ENCODE assay signal across 1 cellular context in the genomic region with DNA sequence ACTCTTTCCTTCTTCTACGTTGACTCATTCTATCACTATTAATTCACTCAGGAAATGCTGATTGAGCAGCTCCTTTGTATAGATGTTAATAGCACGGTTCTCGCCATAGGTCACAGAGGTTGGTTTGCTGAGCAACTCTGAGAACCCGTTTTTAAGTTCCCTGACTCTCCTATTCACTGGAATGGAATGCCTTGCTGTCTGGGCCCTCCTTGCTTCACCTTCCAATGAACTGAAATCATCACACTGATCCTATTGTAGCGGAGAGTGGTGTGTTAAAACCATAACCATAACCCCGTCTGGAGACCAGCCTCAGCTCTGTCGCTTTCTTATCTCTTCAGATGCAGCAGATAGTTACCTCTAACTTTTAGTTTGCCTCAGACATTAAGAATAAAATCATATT.
TF ChIP-seq lines count a peak whose summit lies in the region.

No MANE protein-coding gene starts in this region.

TF ChIP-seq in GM23338, 12 proteins besides CTCF, POLR2A, EP300 and RAD21 (continued from another document):
- TF ChIP-seq, protein P1, sequence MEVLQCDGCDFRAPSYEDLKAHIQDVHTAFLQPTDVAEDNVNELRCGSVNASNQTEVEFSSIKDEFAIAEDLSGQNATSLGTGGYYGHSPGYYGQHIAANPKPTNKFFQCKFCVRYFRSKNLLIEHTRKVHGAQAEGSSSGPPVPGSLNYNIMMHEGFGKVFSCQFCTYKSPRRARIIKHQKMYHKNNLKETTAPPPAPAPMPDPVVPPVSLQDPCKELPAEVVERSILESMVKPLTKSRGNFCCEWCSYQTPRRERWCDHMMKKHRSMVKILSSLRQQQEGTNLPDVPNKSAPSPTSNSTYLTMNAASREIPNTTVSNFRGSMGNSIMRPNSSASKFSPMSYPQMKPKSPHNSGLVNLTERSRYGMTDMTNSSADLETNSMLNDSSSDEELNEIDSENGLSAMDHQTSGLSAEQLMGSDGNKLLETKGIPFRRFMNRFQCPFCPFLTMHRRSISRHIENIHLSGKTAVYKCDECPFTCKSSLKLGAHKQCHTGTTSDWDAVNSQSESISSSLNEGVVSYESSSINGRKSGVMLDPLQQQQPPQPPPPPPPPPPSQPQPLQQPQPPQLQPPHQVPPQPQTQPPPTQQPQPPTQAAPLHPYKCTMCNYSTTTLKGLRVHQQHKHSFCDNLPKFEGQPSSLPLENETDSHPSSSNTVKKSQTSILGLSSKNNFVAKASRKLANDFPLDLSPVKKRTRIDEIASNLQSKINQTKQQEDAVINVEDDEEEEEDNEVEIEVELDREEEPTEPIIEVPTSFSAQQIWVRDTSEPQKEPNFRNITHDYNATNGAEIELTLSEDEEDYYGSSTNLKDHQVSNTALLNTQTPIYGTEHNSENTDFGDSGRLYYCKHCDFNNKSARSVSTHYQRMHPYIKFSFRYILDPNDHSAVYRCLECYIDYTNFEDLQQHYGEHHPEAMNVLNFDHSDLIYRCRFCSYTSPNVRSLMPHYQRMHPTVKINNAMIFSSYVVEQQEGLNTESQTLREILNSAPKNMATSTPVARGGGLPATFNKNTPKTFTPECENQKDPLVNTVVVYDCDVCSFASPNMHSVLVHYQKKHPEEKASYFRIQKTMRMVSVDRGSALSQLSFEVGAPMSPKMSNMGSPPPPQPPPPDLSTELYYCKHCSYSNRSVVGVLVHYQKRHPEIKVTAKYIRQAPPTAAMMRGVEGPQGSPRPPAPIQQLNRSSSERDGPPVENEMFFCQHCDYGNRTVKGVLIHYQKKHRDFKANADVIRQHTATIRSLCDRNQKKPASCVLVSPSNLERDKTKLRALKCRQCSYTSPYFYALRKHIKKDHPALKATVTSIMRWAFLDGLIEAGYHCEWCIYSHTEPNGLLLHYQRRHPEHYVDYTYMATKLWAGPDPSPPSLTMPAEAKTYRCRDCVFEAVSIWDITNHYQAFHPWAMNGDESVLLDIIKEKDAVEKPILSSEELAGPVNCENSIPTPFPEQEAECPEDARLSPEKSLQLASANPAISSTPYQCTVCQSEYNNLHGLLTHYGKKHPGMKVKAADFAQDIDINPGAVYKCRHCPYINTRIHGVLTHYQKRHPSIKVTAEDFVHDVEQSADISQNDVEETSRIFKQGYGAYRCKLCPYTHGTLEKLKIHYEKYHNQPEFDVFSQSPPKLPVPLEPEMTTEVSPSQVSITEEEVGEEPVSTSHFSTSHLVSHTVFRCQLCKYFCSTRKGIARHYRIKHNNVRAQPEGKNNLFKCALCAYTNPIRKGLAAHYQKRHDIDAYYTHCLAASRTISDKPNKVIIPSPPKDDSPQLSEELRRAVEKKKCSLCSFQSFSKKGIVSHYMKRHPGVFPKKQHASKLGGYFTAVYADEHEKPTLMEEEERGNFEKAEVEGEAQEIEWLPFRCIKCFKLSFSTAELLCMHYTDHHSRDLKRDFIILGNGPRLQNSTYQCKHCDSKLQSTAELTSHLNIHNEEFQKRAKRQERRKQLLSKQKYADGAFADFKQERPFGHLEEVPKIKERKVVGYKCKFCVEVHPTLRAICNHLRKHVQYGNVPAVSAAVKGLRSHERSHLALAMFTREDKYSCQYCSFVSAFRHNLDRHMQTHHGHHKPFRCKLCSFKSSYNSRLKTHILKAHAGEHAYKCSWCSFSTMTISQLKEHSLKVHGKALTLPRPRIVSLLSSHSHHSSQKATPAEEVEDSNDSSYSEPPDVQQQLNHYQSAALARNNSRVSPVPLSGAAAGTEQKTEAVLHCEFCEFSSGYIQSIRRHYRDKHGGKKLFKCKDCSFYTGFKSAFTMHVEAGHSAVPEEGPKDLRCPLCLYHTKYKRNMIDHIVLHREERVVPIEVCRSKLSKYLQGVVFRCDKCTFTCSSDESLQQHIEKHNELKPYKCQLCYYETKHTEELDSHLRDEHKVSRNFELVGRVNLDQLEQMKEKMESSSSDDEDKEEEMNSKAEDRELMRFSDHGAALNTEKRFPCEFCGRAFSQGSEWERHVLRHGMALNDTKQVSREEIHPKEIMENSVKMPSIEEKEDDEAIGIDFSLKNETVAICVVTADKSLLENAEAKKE (CRISPR knock-in tag; IDR thresholded peaks at IDR 0.05), result 0 out of 2 replicates have a peak, but pooled peaks have one; percentile 23
TF ChIP-seq in GM23338: peak in this region for 1.
